Comparison of ENCODE assay signal across 30 cellular contexts in the genomic region with DNA sequence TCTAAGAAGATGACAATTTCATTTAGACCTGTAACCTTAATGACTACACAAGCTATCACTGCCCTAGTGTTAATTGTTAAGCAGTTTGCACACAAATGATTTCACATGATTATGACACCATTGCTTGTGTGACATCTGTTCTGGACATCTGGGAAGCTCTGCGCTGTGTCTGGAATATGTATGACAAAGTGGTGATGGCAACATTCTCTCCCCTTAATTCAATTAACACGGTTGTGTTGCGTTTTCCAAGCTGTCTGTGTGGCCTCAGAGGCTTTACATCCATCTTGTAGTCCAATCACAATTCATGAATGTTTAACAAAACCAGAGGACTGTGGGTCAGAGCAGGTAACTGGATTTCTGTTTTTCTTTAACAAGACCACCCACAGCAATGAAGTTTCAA.
"Had no signal": no experiment of that assay in that cellular context is flagged by ENCODE, and none has a peak within 500 bp of the region (broad histone marks: within the 10 kb centered on the region; RNA-seq: fewer than 3 reads in every experiment).

No MANE protein-coding gene starts in this region.

- H3K4me1 ChIP-seq: adrenal gland, body of pancreas, breast epithelium had no signal

- DNase-seq: activated CD4-positive, alpha-beta T cell treated with anti-CD3 and anti-CD28 coated beads for 36 hours; activated CD4-positive, alpha-beta T cell treated with anti-CD3 and anti-CD28 coated beads, Interleukin-2, amount 10 ng/mL, durations not matched to agents 7 days and 5 days; activated CD4-positive, alpha-beta T cell treated with anti-CD3 and anti-CD28 coated beads, Interleukin-2, amount 50 U/mL, for 48 hours; activated CD8-positive, alpha-beta T cell treated with anti-CD3 and anti-CD28 coated beads, Interleukin-2, amount 10 ng/mL, durations not matched to agents 7 days and 5 days; activated gamma-delta T cell treated with Interleukin-2 at 50 U/mL for 16 hours; activated naive CD4-positive, alpha-beta T cell treated with anti-CD3 and anti-CD28 coated beads for 36 hours; activated T-cell treated with anti-CD3 and anti-CD28 coated beads for 4 hours; activated T-cell treated with anti-CD3 and anti-CD28 coated beads, Interleukin-2, amount 50 U/mL, for 4 hours; adrenal gland; body of pancreas; Kasumi-1; KG1; MG63; NCI-H1048; NCI-H1105 treated with DMSO at 0.1 percent for 48 hours; NCI-H1436; NCI-H187; NCI-H2029 treated with DMSO at 0.1 percent for 48 hours; NCI-H2107; NCI-H226; NCI-H446 treated with DMSO at 0.1 percent for 48 hours; NCI-H526; NCI-H774; SHP77 had no signal

- H3K36me3 ChIP-seq: adrenal gland, breast epithelium, MG63, SJCRH30 had no signal

- H3K9me3 ChIP-seq: adrenal gland, body of pancreas, breast epithelium, MG63, SJCRH30 had no signal

- H3K27me3 ChIP-seq: adrenal gland, body of pancreas, breast epithelium, SJCRH30 had no signal

- ATAC-seq: activated CD4-positive, alpha-beta T cell treated with anti-CD3 and anti-CD28 coated beads for 36 hours; activated CD4-positive, CD25-positive, alpha-beta regulatory T cell treated with anti-CD3 and anti-CD28 coated beads, Interleukin-2, amount 50 U/mL, for 24 hours; activated CD8-positive, alpha-beta T cell treated with anti-CD3 and anti-CD28 coated beads, Interleukin-2, amount 10 ng/mL, durations not matched to agents 7 days and 5 days; activated naive CD4-positive, alpha-beta T cell treated with anti-CD3 and anti-CD28 coated beads, Interleukin-2, amount 50 U/mL, for 72 hours; activated T-cell treated with anti-CD3 and anti-CD28 coated beads, Interleukin-2, amount 50 U/mL, for 4 hours; body of pancreas; Panc1 had no signal

- H3K4me3 ChIP-seq: adrenal gland, body of pancreas, breast epithelium, coronary artery, MG63, SJCRH30 had no signal

- H3K27ac ChIP-seq: adrenal gland, body of pancreas, breast epithelium, coronary artery, SJCRH30 had no signal
